In the genomic region with DNA sequence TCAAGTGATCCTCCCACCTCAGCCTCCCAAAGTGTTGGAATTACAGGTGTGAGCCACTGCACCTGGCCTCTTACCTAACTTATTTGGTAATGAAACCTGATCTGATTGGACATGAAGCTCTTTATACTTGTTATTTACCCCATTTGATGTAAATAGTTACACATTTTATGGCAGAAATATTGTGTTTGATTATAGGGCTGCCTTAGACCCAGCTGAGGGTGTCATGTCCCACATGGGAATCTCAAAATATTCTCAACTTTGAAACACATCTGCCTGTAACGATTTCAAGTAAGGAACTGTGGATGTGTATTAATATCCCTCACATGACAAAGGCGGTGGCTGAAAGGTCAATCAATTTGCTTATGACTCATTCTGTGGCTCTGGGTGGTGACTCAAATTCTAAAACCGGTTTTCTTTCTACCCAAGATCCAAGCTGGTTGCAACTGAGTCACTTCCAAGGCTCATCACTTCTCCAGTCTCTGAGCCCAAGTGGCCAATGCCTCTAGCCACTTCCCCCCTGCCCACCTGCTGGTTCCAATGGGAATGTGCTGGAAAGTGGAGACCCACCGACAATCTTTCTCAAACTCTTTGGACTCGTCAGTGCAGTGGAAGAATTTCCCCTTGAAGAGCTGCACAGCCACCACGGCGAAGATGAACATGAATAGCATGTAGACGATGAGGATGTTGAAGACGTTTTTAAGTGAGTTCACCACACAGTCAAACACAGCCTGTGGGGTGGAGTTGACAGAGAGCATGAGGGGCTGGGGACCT, we compare ENCODE assay signal across 8 cellular contexts.
DNase-seq lines count a peak whose midpoint lies in the region; ATAC-seq and TF ChIP-seq lines count a peak whose summit lies in the region.

No MANE protein-coding gene starts in this region.

- WGBS in sigmoid colon, 2 donors: 59 to 61% methylated on average over 9 of the region's 9 CpGs

- ATAC-seq in GM21515 (IDR thresholded peaks at IDR 0.05; ENCODE audit: unreplicated experiment) (peak; percentile 73), omental fat pad (ENCODE audit: low FRiP score) (peak; percentile 48)
- ATAC-seq in activated naive CD8-positive, alpha-beta T cell treated with anti-CD3 and anti-CD28 coated beads, Interleukin-2, amount 50 U/mL, for 24 hours: peak; percentile 95

- H3K27me3 ChIP-seq in sigmoid colon: peaks cover 0 to 21% (median 0%) of the 10 kb centered on the region in 3 donors

- no peak overlapping the region for H3K4me3 ChIP-seq in sigmoid colon

- H3K36me3 Mint-ChIP-seq in activated naive CD8-positive, alpha-beta T cell treated with anti-CD3 and anti-CD28 coated beads, Interleukin-2, amount 50 U/mL, for 24 hours (ENCODE audit: low read depth): no peaks in the 10 kb centered on the region

- intact Hi-C loops in sigmoid colon (cut with DNase I): loop anchor here (5.0 kb wide), 2 partner anchors 69 to 144 kb away; partner anchors contain the start of genes NACC1 and TRMT1

- H3K4me1 ChIP-seq in sigmoid colon: no peaks in the 10 kb centered on the region

- peaks cover 22% of the 10 kb centered on the region for H3K27me3 Mint-ChIP-seq in activated naive CD8-positive, alpha-beta T cell treated with anti-CD3 and anti-CD28 coated beads, Interleukin-2, amount 50 U/mL, for 24 hours

- H3K27ac ChIP-seq in sigmoid colon: no peak overlapping the region

- no peak for TF ChIP-seq POLR2A in sigmoid colon (IDR thresholded peaks at IDR 0.05)

- peaks cover 0 to 3% (median 0%) of the 10 kb centered on the region in 4 donors for H3K9me3 ChIP-seq in sigmoid colon

- H3K4me3 Mint-ChIP-seq in activated naive CD8-positive, alpha-beta T cell treated with anti-CD3 and anti-CD28 coated beads, Interleukin-2, amount 50 U/mL, for 24 hours: peak overlapping the region; percentile 32

- no peak for TF ChIP-seq CTCF in omental fat pad (IDR thresholded peaks at IDR 0.05)
- TF ChIP-seq CTCF in sigmoid colon (IDR thresholded peaks at IDR 0.05): no peak

- TF ChIP-seq EP300 in sigmoid colon (IDR thresholded peaks at IDR 0.05): no peak

- peaks cover 19% of the 10 kb centered on the region for H3K4me1 Mint-ChIP-seq in activated naive CD8-positive, alpha-beta T cell treated with anti-CD3 and anti-CD28 coated beads, Interleukin-2, amount 50 U/mL, for 24 hours

- DNase-seq in DMS53 (lab: John Stamatoyannopoulos, UW) (peak; percentile 72), LHCN-M2 (ENCODE audit: low read depth) (peak; percentile 91), omental fat pad (ENCODE audit: low spot score) (no peak), sigmoid colon (no peak), 8988T (no peak), C1 segment of cervical spinal cord (lab: John Stamatoyannopoulos, UW) (no peak)
- peak; percentile 36 for DNase-seq in activated naive CD8-positive, alpha-beta T cell treated with anti-CD3 and anti-CD28 coated beads, Interleukin-2, amount 50 U/mL, for 24 hours

- H3K27ac Mint-ChIP-seq in activated naive CD8-positive, alpha-beta T cell treated with anti-CD3 and anti-CD28 coated beads, Interleukin-2, amount 50 U/mL, for 24 hours: peak overlapping the region; percentile 75

- peaks cover 5% of the 10 kb centered on the region for H3K9me3 Mint-ChIP-seq in activated naive CD8-positive, alpha-beta T cell treated with anti-CD3 and anti-CD28 coated beads, Interleukin-2, amount 50 U/mL, for 24 hours

- H3K36me3 ChIP-seq in sigmoid colon: no peaks in the 10 kb centered on the region

Comparison
In these comparisons a context has a peak if more than half of its experiments do, and no peak if none do; other contexts are left out.
1. DNase-seq: peak in DMS53 (single experiment), LHCN-M2 (single experiment) and activated naive CD8-positive, alpha-beta T cell treated with anti-CD3 and anti-CD28 coated beads, Interleukin-2, amount 50 U/mL, for 24 hours (single experiment); none in omental fat pad (single experiment), sigmoid colon (single experiment), 8988T (single experiment) and C1 segment of cervical spinal cord (0 of 14).
2. Peak in every context shown above with its lines, with median percentiles within 50 percentile points of each other: ATAC-seq.